Comparison of ENCODE assay signal across 8 cellular contexts in the genomic region with DNA sequence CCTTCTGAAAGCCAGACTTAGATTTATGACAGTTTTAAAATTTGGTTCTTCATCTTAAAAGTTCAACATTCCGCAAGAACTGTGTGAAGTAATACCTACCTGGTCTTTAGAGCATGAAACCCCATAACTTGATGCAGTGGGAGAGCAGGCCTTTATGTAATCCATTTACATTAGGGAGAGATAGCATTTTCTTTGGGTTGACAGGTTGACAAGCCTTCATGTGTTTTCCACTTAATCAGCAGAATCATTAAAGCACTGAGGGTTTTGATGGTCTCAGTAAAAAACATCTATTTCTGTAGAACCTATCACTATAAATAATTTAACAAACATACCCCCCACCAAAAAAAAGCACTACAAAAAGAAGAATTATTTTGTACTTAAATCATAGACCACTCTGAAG.
"Had no signal": no experiment of that assay in that cellular context is flagged by ENCODE, and none has a peak within 500 bp of the region (broad histone marks: within the 10 kb centered on the region; RNA-seq: fewer than 3 reads in every experiment).

No MANE protein-coding gene starts in this region.

- ATAC-seq: GM12878 had no signal

- H3K4me3 ChIP-seq: GM12878 had no signal

- DNase-seq: GDM1, GF-D8 had no signal

- FAIRE-seq: G401.6, GM12878, GM12891, GM12892, GM18507, GM19239 had no signal
